Comparison of ENCODE assay signal across 1 cellular context in the genomic region with DNA sequence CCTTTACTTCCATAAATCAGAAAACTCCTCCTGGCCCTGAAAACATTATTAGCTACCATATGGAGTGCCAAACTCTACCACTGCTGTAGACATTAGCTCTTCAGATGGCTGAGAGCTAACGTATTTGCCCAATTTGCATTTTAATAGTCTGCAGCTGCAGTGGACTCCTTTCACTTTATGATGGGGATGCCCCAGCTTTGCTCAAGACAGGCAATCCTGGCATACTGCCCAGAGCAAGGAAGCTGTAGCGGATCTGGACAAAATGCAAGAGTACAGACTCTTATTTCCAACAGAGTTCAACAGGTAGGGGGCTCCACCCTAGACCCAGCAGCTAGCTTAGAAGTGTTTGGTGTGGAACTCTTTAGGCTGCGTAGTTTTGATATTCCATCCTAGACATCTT.
A peak's percentile ranks its signal among the peaks of the same experiment; 100 is the strongest.
TF ChIP-seq lines count a peak whose summit lies in the region.

No MANE protein-coding gene starts in this region.

TF ChIP-seq in HEK293, 187 proteins besides CTCF, POLR2A, EP300 and RAD21 (continued from another document):
- TF ChIP-seq, protein P1, sequence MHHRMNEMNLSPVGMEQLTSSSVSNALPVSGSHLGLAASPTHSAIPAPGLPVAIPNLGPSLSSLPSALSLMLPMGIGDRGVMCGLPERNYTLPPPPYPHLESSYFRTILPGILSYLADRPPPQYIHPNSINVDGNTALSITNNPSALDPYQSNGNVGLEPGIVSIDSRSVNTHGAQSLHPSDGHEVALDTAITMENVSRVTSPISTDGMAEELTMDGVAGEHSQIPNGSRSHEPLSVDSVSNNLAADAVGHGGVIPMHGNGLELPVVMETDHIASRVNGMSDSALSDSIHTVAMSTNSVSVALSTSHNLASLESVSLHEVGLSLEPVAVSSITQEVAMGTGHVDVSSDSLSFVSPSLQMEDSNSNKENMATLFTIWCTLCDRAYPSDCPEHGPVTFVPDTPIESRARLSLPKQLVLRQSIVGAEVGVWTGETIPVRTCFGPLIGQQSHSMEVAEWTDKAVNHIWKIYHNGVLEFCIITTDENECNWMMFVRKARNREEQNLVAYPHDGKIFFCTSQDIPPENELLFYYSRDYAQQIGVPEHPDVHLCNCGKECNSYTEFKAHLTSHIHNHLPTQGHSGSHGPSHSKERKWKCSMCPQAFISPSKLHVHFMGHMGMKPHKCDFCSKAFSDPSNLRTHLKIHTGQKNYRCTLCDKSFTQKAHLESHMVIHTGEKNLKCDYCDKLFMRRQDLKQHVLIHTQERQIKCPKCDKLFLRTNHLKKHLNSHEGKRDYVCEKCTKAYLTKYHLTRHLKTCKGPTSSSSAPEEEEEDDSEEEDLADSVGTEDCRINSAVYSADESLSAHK (tag by site-specific recombination; IDR thresholded peaks at IDR 0.05) = peak; percentile 50
- TF ChIP-seq, protein P2, sequence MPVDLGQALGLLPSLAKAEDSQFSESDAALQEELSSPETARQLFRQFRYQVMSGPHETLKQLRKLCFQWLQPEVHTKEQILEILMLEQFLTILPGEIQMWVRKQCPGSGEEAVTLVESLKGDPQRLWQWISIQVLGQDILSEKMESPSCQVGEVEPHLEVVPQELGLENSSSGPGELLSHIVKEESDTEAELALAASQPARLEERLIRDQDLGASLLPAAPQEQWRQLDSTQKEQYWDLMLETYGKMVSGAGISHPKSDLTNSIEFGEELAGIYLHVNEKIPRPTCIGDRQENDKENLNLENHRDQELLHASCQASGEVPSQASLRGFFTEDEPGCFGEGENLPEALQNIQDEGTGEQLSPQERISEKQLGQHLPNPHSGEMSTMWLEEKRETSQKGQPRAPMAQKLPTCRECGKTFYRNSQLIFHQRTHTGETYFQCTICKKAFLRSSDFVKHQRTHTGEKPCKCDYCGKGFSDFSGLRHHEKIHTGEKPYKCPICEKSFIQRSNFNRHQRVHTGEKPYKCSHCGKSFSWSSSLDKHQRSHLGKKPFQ (tag by site-specific recombination; IDR thresholded peaks at IDR 0.05) = peak; percentile 70; the same call in 1 of the 2 replicates
- TF ChIP-seq, protein P3, sequence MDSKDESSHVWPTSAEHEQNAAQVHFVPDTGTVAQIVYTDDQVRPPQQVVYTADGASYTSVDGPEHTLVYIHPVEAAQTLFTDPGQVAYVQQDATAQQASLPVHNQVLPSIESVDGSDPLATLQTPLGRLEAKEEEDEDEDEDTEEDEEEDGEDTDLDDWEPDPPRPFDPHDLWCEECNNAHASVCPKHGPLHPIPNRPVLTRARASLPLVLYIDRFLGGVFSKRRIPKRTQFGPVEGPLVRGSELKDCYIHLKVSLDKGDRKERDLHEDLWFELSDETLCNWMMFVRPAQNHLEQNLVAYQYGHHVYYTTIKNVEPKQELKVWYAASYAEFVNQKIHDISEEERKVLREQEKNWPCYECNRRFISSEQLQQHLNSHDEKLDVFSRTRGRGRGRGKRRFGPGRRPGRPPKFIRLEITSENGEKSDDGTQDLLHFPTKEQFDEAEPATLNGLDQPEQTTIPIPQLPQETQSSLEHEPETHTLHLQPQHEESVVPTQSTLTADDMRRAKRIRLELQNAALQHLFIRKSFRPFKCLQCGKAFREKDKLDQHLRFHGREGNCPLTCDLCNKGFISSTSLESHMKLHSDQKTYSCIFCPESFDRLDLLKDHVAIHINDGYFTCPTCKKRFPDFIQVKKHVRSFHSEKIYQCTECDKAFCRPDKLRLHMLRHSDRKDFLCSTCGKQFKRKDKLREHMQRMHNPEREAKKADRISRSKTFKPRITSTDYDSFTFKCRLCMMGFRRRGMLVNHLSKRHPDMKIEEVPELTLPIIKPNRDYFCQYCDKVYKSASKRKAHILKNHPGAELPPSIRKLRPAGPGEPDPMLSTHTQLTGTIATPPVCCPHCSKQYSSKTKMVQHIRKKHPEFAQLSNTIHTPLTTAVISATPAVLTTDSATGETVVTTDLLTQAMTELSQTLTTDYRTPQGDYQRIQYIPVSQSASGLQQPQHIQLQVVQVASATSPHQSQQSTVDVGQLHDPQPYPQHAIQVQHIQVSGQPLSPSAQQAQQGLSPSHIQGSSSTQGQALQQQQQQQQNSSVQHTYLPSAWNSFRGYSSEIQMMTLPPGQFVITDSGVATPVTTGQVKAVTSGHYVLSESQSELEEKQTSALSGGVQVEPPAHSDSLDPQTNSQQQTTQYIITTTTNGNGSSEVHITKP (tag by site-specific recombination; IDR thresholded peaks at IDR 0.05) = peak; percentile 75
- TF ChIP-seq, protein P4, sequence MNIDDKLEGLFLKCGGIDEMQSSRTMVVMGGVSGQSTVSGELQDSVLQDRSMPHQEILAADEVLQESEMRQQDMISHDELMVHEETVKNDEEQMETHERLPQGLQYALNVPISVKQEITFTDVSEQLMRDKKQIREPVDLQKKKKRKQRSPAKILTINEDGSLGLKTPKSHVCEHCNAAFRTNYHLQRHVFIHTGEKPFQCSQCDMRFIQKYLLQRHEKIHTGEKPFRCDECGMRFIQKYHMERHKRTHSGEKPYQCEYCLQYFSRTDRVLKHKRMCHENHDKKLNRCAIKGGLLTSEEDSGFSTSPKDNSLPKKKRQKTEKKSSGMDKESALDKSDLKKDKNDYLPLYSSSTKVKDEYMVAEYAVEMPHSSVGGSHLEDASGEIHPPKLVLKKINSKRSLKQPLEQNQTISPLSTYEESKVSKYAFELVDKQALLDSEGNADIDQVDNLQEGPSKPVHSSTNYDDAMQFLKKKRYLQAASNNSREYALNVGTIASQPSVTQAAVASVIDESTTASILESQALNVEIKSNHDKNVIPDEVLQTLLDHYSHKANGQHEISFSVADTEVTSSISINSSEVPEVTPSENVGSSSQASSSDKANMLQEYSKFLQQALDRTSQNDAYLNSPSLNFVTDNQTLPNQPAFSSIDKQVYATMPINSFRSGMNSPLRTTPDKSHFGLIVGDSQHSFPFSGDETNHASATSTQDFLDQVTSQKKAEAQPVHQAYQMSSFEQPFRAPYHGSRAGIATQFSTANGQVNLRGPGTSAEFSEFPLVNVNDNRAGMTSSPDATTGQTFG (tag by site-specific recombination; IDR thresholded peaks at IDR 0.05; ENCODE audit: borderline replicate concordance) = no peak
- TF ChIP-seq ZNF324 (tag by site-specific recombination; IDR thresholded peaks at IDR 0.05) (no peak), ZNF670 (tag by site-specific recombination; IDR thresholded peaks at IDR 0.05; ENCODE audit: low read depth) (no peak), ZNF335 (tag by site-specific recombination; conservative IDR thresholded peaks at IDR 0.05) (no peak), ZNF132 (tag by site-specific recombination; IDR thresholded peaks at IDR 0.05; ENCODE audit: borderline replicate concordance) (no peak), IKZF3 (tag by site-specific recombination; IDR thresholded peaks at IDR 0.05) (peak; percentile 53; the same call in 1 of the 2 replicates)
